11 cellular contexts compared by ENCODE assay signal in genomic region chr17:79401704-79402075, GRCh38.
DNase-seq lines count a peak whose midpoint lies in the region; ATAC-seq, FAIRE-seq and TF ChIP-seq lines count a peak whose summit lies in the region.
"Had no signal": no experiment of that assay in that cellular context is flagged by ENCODE, and none has a peak within 500 bp of the region (broad histone marks: within the 10 kb centered on the region; RNA-seq: fewer than 3 reads in every experiment).

No MANE protein-coding gene starts in this region.

- peak overlapping the region; percentile 71 to 87 (median 84); a peak in 21 of 22 replicates for H3K4me2 ChIP-seq in BLaER1 treated with 17β-estradiol and CSF1 and Interleukin-3, amounts not matched to agents 10 nM and 100 nM
- H3K4me2 ChIP-seq in H1 (ENCODE audit: insufficient read depth in 1 of 2, low read depth in 2 of 2, low read length in 2 of 2): peak overlapping the region; percentile 44 to 80

- no peak overlapping the region for H2BK5ac ChIP-seq in H1 (ENCODE audit: low read depth, low read length)

- H3K4me3 Mint-ChIP-seq in naive B cell: peak overlapping the region in 5 of 8 donors; percentile 22 to 88 (median 55)

- no peak for DNase-seq in H7
- DNase-seq in H1 (ENCODE audit: low read depth in 1 of 2, low spot score in 2 of 2): no peak
- DNase-seq in naive B cell: no peak
- no peak for DNase-seq in kidney glomerular epithelial cell (lab: John Stamatoyannopoulos, UW)
- no peak for DNase-seq in upper lobe of right lung
- DNase-seq in Kasumi-1 (lab: John Stamatoyannopoulos, UW): no peak
- DNase-seq: GF-D8 had no signal

- peak overlapping the region in 1 of 6 donors; percentile 54 for H3K27ac Mint-ChIP-seq in naive B cell

- H2BK120ac ChIP-seq in H1 (replicated peaks; ENCODE audit: low read depth, low read length): no peak overlapping the region

- no peak overlapping the region for H2AK5ac ChIP-seq in H1 (ENCODE audit: low read depth, low read length)

- no peak overlapping the region for H3K27ac ChIP-seq in BLaER1 treated with 17β-estradiol and CSF1 and Interleukin-3, amounts not matched to agents 10 nM and 100 nM
- H3K27ac ChIP-seq in H1 (ENCODE audit: low read depth, low read length): no peak overlapping the region
- H3K27ac ChIP-seq in upper lobe of right lung: no peak overlapping the region
- H3K27ac ChIP-seq: colonic mucosa, Peyer's patch had no signal

- CTCF ChIA-PET in H1 (lab: Charles Lee; ENCODE audit: partially characterized antibody): interaction anchor here (0.7 to 4.0 kb wide), 37 partner anchors 9 to 356 kb away, joined by 3 to 44 read pairs (median 5); no protein-coding TSS in a partner anchor

- peaks cover 10 to 14% (median 14%) of the 10 kb centered on the region in 3 donors for H3K4me1 Mint-ChIP-seq in naive B cell

- peaks cover 5 to 61% (median 39%) of the 10 kb centered on the region in 10 experiments; a peak in 18 of 20 replicates for H3K4me1 ChIP-seq in BLaER1 treated with 17β-estradiol and CSF1 and Interleukin-3, amounts not matched to agents 10 nM and 100 nM
- peaks cover 0 to 8% (median 5%) of the 10 kb centered on the region in 4 experiments; a peak in 6 of 7 replicates for H3K4me1 ChIP-seq in H1 (replicated peaks in 1 of 4; ENCODE audit: control insufficient read depth in 3 of 4, insufficient read depth in 4 of 4, low read length in 3 of 4)
- H3K4me1 ChIP-seq in upper lobe of right lung: peaks cover 5% of the 10 kb centered on the region
- H3K4me1 ChIP-seq: colonic mucosa, Peyer's patch had no signal

- no peak for TF ChIP-seq RAD21 in H1 (IDR thresholded peaks at IDR 0.05 in 1 of 2, conservative IDR thresholded peaks at IDR 0.05 in 1 of 2; ENCODE audit: low read depth in 2 of 2, low read length in 2 of 2)

- no peaks in the 10 kb centered on the region for H3K36me3 ChIP-seq in BLaER1 treated with 17β-estradiol and CSF1 and Interleukin-3, amounts not matched to agents 10 nM and 100 nM
- H3K36me3 ChIP-seq in H7 (replicated peaks; ENCODE audit: control insufficient read depth, insufficient read depth, low read length) (no peaks in the 10 kb centered on the region), H1 (ENCODE audit: control insufficient read depth in 2 of 4, insufficient read depth in 4 of 4, low read length in 3 of 4) (no peaks in the 10 kb centered on the region), upper lobe of right lung (no peaks in the 10 kb centered on the region)
- H3K36me3 ChIP-seq: colonic mucosa, Peyer's patch had no signal

- H3K79me2 ChIP-seq in H1 (ENCODE audit: control insufficient read depth in 1 of 2, insufficient read depth in 2 of 2, low read length in 2 of 2): no peaks in the 10 kb centered on the region

- no peak for FAIRE-seq in H1 (lab: Jason Lieb, UNC)

- no peak for TF ChIP-seq EP300 in H1 (IDR thresholded peaks at IDR 0.05; ENCODE audit: borderline replicate concordance in 1 of 2, low read depth in 2 of 2, low read length in 2 of 2)

- POLR2A ChIA-PET in H1 (lab: Charles Lee; ENCODE audit: partially characterized antibody): interaction anchor here (0.6 to 1.0 kb wide), 2 partner anchors 12 to 13 kb away, joined by 3 read pairs; no protein-coding TSS in a partner anchor

- peaks cover 0 to 7% (median 0%) of the 10 kb centered on the region in 7 donors for H3K9me3 Mint-ChIP-seq in naive B cell

- peaks cover 53 to 80% (median 72%) of the 10 kb centered on the region in 3 donors for H3K27me3 Mint-ChIP-seq in naive B cell

- H3K36me3 Mint-ChIP-seq in naive B cell: no peaks in the 10 kb centered on the region

- intact Hi-C loops in upper lobe of right lung (cut with DNase I): no loop called here

- peak overlapping the region; percentile 29; the same call in 1 of the 2 replicates for H3K18ac ChIP-seq in H1 (ENCODE audit: extremely low read depth, low read length)

- 0 out of 2 replicates have a peak overlapping the region, but pooled peaks have one; percentile 77 for H2BK20ac ChIP-seq in H1 (ENCODE audit: low read length)

- H3K56ac ChIP-seq in H1 (replicated peaks; ENCODE audit: insufficient read length, low read depth, low read length): no peak overlapping the region

- H4K20me1 ChIP-seq in BLaER1 treated with 17β-estradiol and CSF1 and Interleukin-3, amounts not matched to agents 10 nM and 100 nM: peaks cover 0 to 35% (median 0%) of the 10 kb centered on the region in 11 experiments; a peak in 5 of 22 replicates
- no peaks in the 10 kb centered on the region for H4K20me1 ChIP-seq in H1 (replicated peaks in 1 of 2; ENCODE audit: control insufficient read depth in 1 of 2, insufficient read depth in 2 of 2, low read length in 2 of 2)

- H3K4me3 ChIP-seq in BLaER1 treated with 17β-estradiol and CSF1 and Interleukin-3, amounts not matched to agents 10 nM and 100 nM: no peak overlapping the region
- H3K4me3 ChIP-seq in H7 (ENCODE audit: insufficient read depth, low read depth, low read length) (peak overlapping the region; percentile 39), H1 (ENCODE audit: extremely low read depth in 1 of 4, insufficient read depth in 2 of 4, low read depth in 3 of 4, low read length in 4 of 4) (peak overlapping the region; percentile 32 to 59 (median 46); a peak in 5 of 8 replicates), upper lobe of right lung (no peak overlapping the region)
- H3K4me3 ChIP-seq: colonic mucosa had no signal

- peaks cover 0 to 8% (median 5%) of the 10 kb centered on the region in 11 experiments; a peak in 11 of 22 replicates for H3K9me3 ChIP-seq in BLaER1 treated with 17β-estradiol and CSF1 and Interleukin-3, amounts not matched to agents 10 nM and 100 nM (replicated peaks in 1 of 11)
- H3K9me3 ChIP-seq in H1 (ENCODE audit: insufficient read depth in 2 of 2, low read depth in 1 of 2, low read length in 1 of 2) (no peaks in the 10 kb centered on the region), upper lobe of right lung (no peaks in the 10 kb centered on the region)
- H3K9me3 ChIP-seq: colonic mucosa, Peyer's patch had no signal

- H3K23ac ChIP-seq in H1 (ENCODE audit: insufficient read length): no peak overlapping the region

- no peak for ATAC-seq in naive B cell (ENCODE audit: low read depth in 2 of 2)
- no peak for ATAC-seq in HG03139 (IDR thresholded peaks at IDR 0.05; ENCODE audit: unreplicated experiment)
- no peak for ATAC-seq in upper lobe of right lung

- peak overlapping the region; percentile 4; the same call in 1 of the 2 replicates for H2BK12ac ChIP-seq in H1 (ENCODE audit: low read depth, low read length)

- WGBS in H1 (ENCODE audit: extremely low coverage in 1 of 2, insufficient coverage in 1 of 2, insufficient read length in 1 of 2, insufficient replicate concordance in 2 of 2, low coverage in 1 of 2, low lambda C conversion rate in 2 of 2, missing lambda C conversion rate in 1 of 2), 2 experiments: 69% methylated on average over 11 of the region's 11 CpGs; no CpG with 5 or more reads in 1 of the 2 experiments

- H2AFZ ChIP-seq in H1 (ENCODE audit: low read length): no peak overlapping the region

- H4K91ac ChIP-seq in H1 (replicated peaks; ENCODE audit: insufficient read length, low read length): peak overlapping the region; percentile 8

- TF ChIP-seq POLR2A in H1 (IDR thresholded peaks at IDR 0.05; ENCODE audit: control extremely low read depth in 1 of 2, low read depth in 2 of 2, low read length in 2 of 2): no peak

- no peak overlapping the region; the same call in 1 of the 2 replicates for H2BK15ac ChIP-seq in H1 (ENCODE audit: low read length)

- no peak overlapping the region for H3K14ac ChIP-seq in H1 (ENCODE audit: insufficient read length)

- H3K79me1 ChIP-seq in H1 (ENCODE audit: low read depth, low read length): no peaks in the 10 kb centered on the region

- H3K9ac ChIP-seq in BLaER1 treated with 17β-estradiol and CSF1 and Interleukin-3, amounts not matched to agents 10 nM and 100 nM: no peak overlapping the region
- no peak overlapping the region for H3K9ac ChIP-seq in H1 (replicated peaks in 1 of 4; ENCODE audit: extremely low read depth in 1 of 4, low read depth in 3 of 4, low read length in 3 of 4)

- H4K5ac ChIP-seq in H1 (ENCODE audit: insufficient read length, low read depth, low read length): peak overlapping the region; percentile 16

- H3K4ac ChIP-seq in H1 (replicated peaks; ENCODE audit: insufficient read length, low read depth, low read length): no peak overlapping the region

- peaks cover 4% of the 10 kb centered on the region; the same call in 1 of the 2 replicates for H3K23me2 ChIP-seq in H1 (ENCODE audit: low read depth, low read length)

- TF ChIP-seq CTCF in H1 (IDR thresholded peaks at IDR 0.05; ENCODE audit: control extremely low read depth in 1 of 3, insufficient read depth in 1 of 3, low read depth in 1 of 3, low read length in 3 of 3): no peak
- no peak for TF ChIP-seq CTCF in upper lobe of right lung (IDR thresholded peaks at IDR 0.05)

- H4K8ac ChIP-seq in H1 (ENCODE audit: extremely low read depth, insufficient read depth, low read length): no peak overlapping the region

- peaks cover 38 to 65% (median 51%) of the 10 kb centered on the region in 11 experiments for H3K27me3 ChIP-seq in BLaER1 treated with 17β-estradiol and CSF1 and Interleukin-3, amounts not matched to agents 10 nM and 100 nM
- H3K27me3 ChIP-seq in H7 (ENCODE audit: control insufficient read depth, insufficient read depth, low read length) (peaks cover 15% of the 10 kb centered on the region), H1 (replicated peaks in 1 of 4; ENCODE audit: control insufficient read depth in 3 of 4, extremely low read depth in 1 of 4, insufficient read depth in 3 of 4, low read length in 3 of 4) (peaks cover 0 to 24% (median 15%) of the 10 kb centered on the region in 4 experiments; a peak in 6 of 7 replicates), upper lobe of right lung (peaks cover 66% of the 10 kb centered on the region)
- H3K27me3 ChIP-seq: Peyer's patch had no signal

TF ChIP-seq in H1, 55 proteins besides CTCF, POLR2A, EP300 and RAD21 (continues in another document):
- TF ChIP-seq CBX8 (IDR thresholded peaks at IDR 0.05; ENCODE audit: borderline replicate concordance, low read depth, low read length): no peak
- TF ChIP-seq ATF3 (IDR thresholded peaks at IDR 0.05; ENCODE audit: insufficient read depth, low read depth, low read length): no peak
- TF ChIP-seq EGR1 (IDR thresholded peaks at IDR 0.05; ENCODE audit: borderline replicate concordance, low read depth, low read length): no peak
- TF ChIP-seq CBX5 (IDR thresholded peaks at IDR 0.05; ENCODE audit: low read depth, low read length): no peak

Comparison
In these comparisons a context has a peak if more than half of its experiments do, and no peak if none do; other contexts are left out.
1. H3K4me3 ChIP-seq: peak in H7 (single experiment) and H1 (4 of 4); none in BLaER1 treated with 17β-estradiol and CSF1 and Interleukin-3, amounts not matched to agents 10 nM and 100 nM (0 of 10) and upper lobe of right lung (single experiment).